9 cellular contexts compared by ENCODE assay signal in genomic region chr5:181188700-181189362, GRCh38. TPM values are rescaled to one million over a fixed set of nuclear protein-coding genes. Genes with fewer than 3 reads are reported as not detected.
DNase-seq lines count a peak whose midpoint lies in the region; ATAC-seq, FAIRE-seq and TF ChIP-seq lines count a peak whose summit lies in the region.
"Had no signal": no experiment of that assay in that cellular context is flagged by ENCODE, and none has a peak within 500 bp of the region (broad histone marks: within the 10 kb centered on the region; RNA-seq: fewer than 3 reads in every experiment).

No MANE protein-coding gene starts in this region.

- no peaks in the 10 kb centered on the region for H3K36me3 ChIP-seq in bronchial epithelial cell (ENCODE audit: control insufficient read depth, insufficient read depth, low read length)

- no peak for FAIRE-seq in bronchial epithelial cell (lab: Jason Lieb, UNC)
- FAIRE-seq: colon had no signal

- no peak for TF ChIP-seq POLR2A in erythroblast (IDR thresholded peaks at IDR 0.05; ENCODE audit: low read length)

- no peak for TF ChIP-seq CTCF in bronchial epithelial cell (IDR thresholded peaks at IDR 0.05; ENCODE audit: insufficient read depth, low read length, severe bottlenecking)

- H3K4me3 ChIP-seq in bronchial epithelial cell (ENCODE audit: low read depth, low read length) = peak overlapping the region; percentile 81

- peak; percentile 63 for DNase-seq in T follicular helper cell (ENCODE audit: low read depth)
- DNase-seq in bronchial epithelial cell (ENCODE audit: low read depth) = peak; percentile 65
- DNase-seq in left colon = peak; percentile 64 to 71
- peak; percentile 84 for DNase-seq in stimulated activated CD4-positive, alpha-beta T cell treated with anti-CD3 and anti-CD28 coated beads, Interleukin-1b, Interleukin-23, amount 100 ng/mL, for 48 hours
- no peak for DNase-seq in erythroblast (lab: John Stamatoyannopoulos, UW)

- no peaks in the 10 kb centered on the region for H3K27me3 ChIP-seq in bronchial epithelial cell (ENCODE audit: control insufficient read depth, insufficient read depth, low read length)

- ATAC-seq in GM18498 (IDR thresholded peaks at IDR 0.05; ENCODE audit: unreplicated experiment) = peak; percentile 12
- peak; percentile 9 for ATAC-seq in left colon
- ATAC-seq in HG03520 (IDR thresholded peaks at IDR 0.05; ENCODE audit: unreplicated experiment) = no peak
- ATAC-seq in GM18907 (IDR thresholded peaks at IDR 0.05; ENCODE audit: unreplicated experiment) = no peak

- intact Hi-C loops in left colon (cut with DNase I, micrococcal nuclease) = loop anchor here in 1 of 2 donors (10.0 kb wide), 1 partner anchor 56 kb away; the partner anchor contains the start of gene RACK1

RNA-seq across cellular contexts. Expression of gene TRIM7, which starts 16.2 kb away (rescaled TPM):
- total RNA-seq in bronchial epithelial cell (20.8 and 35.7 TPM in 2 replicates), left colon (10 to 100 TPM in 1 of 2 donors, 1 to 10 TPM in 1; 5.8 to 14.2 TPM)

RNA-seq across cellular contexts. Expression of gene TRIM41, which starts 34.2 kb away (rescaled TPM):
- 10.3 and 26.0 TPM in 2 replicates for total RNA-seq in bronchial epithelial cell
- total RNA-seq in left colon = 10 to 100 TPM; 21.5 to 32.0 TPM

RNA-seq across cellular contexts. Expression of gene OR2V2, which starts 41.4 kb away (rescaled TPM):
- total RNA-seq in bronchial epithelial cell = not detected in 2 replicates
- total RNA-seq in left colon = not detected

RNA-seq across cellular contexts. Expression of gene RACK1, which starts 54.9 kb away (rescaled TPM):
- total RNA-seq in bronchial epithelial cell (5,806 and 7,283 TPM in 2 replicates), left colon (1,000 to 10,000 TPM; 1,192 to 1,207 TPM)

RNA-seq across cellular contexts. Expression of gene OR2V1, which starts 57.9 kb away (rescaled TPM):
- total RNA-seq in bronchial epithelial cell (not detected in 2 replicates), left colon (not detected)

Comparison
In these comparisons a context has a peak if more than half of its experiments do, and no peak if none do; other contexts are left out.
1. ATAC-seq: peak in GM18498 (single experiment) and left colon (single experiment); none in HG03520 (single experiment) and GM18907 (single experiment).
2. DNase-seq: peak in T follicular helper cell (single experiment), bronchial epithelial cell (single experiment), left colon (2 of 2) and stimulated activated CD4-positive, alpha-beta T cell treated with anti-CD3 and anti-CD28 coated beads, Interleukin-1b, Interleukin-23, amount 100 ng/mL, for 48 hours (single experiment); none in erythroblast (0 of 2).